Comparison of ENCODE assay signal across 25 cellular contexts in genomic region chr3:23153034-23153433, GRCh38.
"Had no signal": no experiment of that assay in that cellular context is flagged by ENCODE, and none has a peak within 500 bp of the region (broad histone marks: within the 10 kb centered on the region; RNA-seq: fewer than 3 reads in every experiment).

No MANE protein-coding gene starts in this region.

- H3K79me2 ChIP-seq: hepatocyte had no signal

- H3K4me1 ChIP-seq: gastrocnemius medialis, psoas muscle, spleen, upper lobe of left lung had no signal

- H3K4me3 ChIP-seq: gastrocnemius medialis, hepatocyte, ovary, psoas muscle, sigmoid colon, spleen, thoracic aorta, tibial nerve, upper lobe of left lung had no signal

- H3K27me3 Mint-ChIP-seq: effector memory CD8-positive, alpha-beta T cell; stimulated activated naive B cell treated with anti-CD40 and anti-IgM and Interleukin-4, amounts not matched to agents 10 μg/mL and 1 μg/mL and 100 μg/mL, for 72 hours had no signal

- H3K4me2 ChIP-seq: hepatocyte had no signal

- H3K27me3 ChIP-seq: gastrocnemius medialis, hepatocyte, ovary, sigmoid colon, spleen, tibial nerve, upper lobe of left lung had no signal

- H3K36me3 ChIP-seq: gastrocnemius medialis, ovary, sigmoid colon, spleen, thoracic aorta, tibial nerve, upper lobe of left lung had no signal

- H3K27ac ChIP-seq: gastrocnemius medialis, hepatocyte, ovary, psoas muscle, sigmoid colon, spleen, thoracic aorta, tibial nerve, upper lobe of left lung had no signal

- H3K4me3 Mint-ChIP-seq: effector memory CD8-positive, alpha-beta T cell; mesothelial cell of epicardium; naive thymus-derived CD4-positive, alpha-beta T cell; nephron; stimulated activated naive B cell treated with anti-CD40 and anti-IgM and Interleukin-4, amounts not matched to agents 10 μg/mL and 1 μg/mL and 100 μg/mL, for 72 hours; stimulated activated naive CD8-positive, alpha-beta T cell treated with anti-CD3 and anti-CD28 coated beads, Interleukin-15, Interleukin-2, amounts not matched to agents 100 ng/mL and 50 ng/mL, for 24 hours had no signal

- H3K27ac Mint-ChIP-seq: effector memory CD8-positive, alpha-beta T cell; mesothelial cell of epicardium; naive thymus-derived CD4-positive, alpha-beta T cell; nephron; stimulated activated naive B cell treated with anti-CD40 and anti-IgM and Interleukin-4, amounts not matched to agents 10 μg/mL and 1 μg/mL and 100 μg/mL, for 72 hours; stimulated activated naive CD8-positive, alpha-beta T cell treated with anti-CD3 and anti-CD28 coated beads, Interleukin-15, Interleukin-2, amounts not matched to agents 100 ng/mL and 50 ng/mL, for 24 hours had no signal

- H2AFZ ChIP-seq: hepatocyte had no signal

- DNase-seq: cortex of kidney; effector memory CD8-positive, alpha-beta T cell; erythroblast; foreskin fibroblast; gastrocnemius medialis; head of caudate nucleus; kidney; mesenchymal stem cell; naive thymus-derived CD4-positive, alpha-beta T cell; nucleus accumbens; ovary; posterior cingulate gyrus; psoas muscle; right cardiac atrium; sigmoid colon; spleen; stimulated activated naive B cell treated with anti-CD40 and anti-IgM and Interleukin-4, amounts not matched to agents 10 μg/mL and 1 μg/mL and 100 μg/mL, for 72 hours; upper lobe of left lung had no signal

- H3K9me3 ChIP-seq: ovary, thoracic aorta, upper lobe of left lung had no signal

- H3K36me3 Mint-ChIP-seq: naive thymus-derived CD4-positive, alpha-beta T cell had no signal

- ATAC-seq: effector memory CD8-positive, alpha-beta T cell; gastrocnemius medialis; left lobe of liver; naive thymus-derived CD4-positive, alpha-beta T cell; psoas muscle; right cardiac atrium; stimulated activated naive B cell treated with anti-CD40 and anti-IgM and Interleukin-4, amounts not matched to agents 10 μg/mL and 1 μg/mL and 100 μg/mL, for 72 hours had no signal
